In the genomic region with DNA sequence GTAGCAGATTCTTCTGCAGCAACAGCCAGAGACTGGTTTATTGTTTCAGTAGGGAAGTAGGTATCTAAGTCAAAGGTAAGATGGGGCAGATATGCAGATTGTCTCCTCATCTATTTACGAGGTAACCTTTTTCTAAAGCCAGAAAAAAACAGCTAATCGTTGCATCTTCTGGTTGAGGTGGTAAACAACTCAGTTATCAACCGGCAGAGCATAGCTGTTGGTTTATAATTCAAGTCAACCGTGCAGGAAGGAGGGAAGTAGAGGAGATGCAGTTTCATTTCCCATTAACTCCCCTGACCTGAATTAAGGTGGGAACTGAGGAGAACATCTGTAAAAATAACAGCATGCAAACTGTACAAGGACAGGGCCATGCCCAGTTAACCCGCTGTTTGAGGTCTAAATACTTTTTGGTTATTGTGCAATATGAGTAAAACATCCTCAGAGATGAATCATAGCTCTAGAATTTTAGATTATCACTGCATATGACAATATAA, we compare ENCODE assay signal across 11 cellular contexts.
DNase-seq lines count a peak whose midpoint lies in the region; ATAC-seq and TF ChIP-seq lines count a peak whose summit lies in the region.
"Had no signal": no experiment of that assay in that cellular context is flagged by ENCODE, and none has a peak within 500 bp of the region (broad histone marks: within the 10 kb centered on the region; RNA-seq: fewer than 3 reads in every experiment).

No MANE protein-coding gene starts in this region.

- peaks cover 55 to 81% (median 78%) of the 10 kb centered on the region in 3 donors for H3K4me1 Mint-ChIP-seq in IgD-negative memory B cell
- H3K4me1 Mint-ChIP-seq in H9 = peaks cover 12 to 17% of the 10 kb centered on the region in 2 experiments

- H4K20me1 ChIP-seq in DOHH2 (ENCODE audit: control insufficient read depth, insufficient read depth, low read depth, low read length) (no peaks in the 10 kb centered on the region), H9 (ENCODE audit: control insufficient read depth, insufficient read depth, insufficient read length) (no peaks in the 10 kb centered on the region)

- H3K27me3 Mint-ChIP-seq in IgD-negative memory B cell (peaks cover 2% of the 10 kb centered on the region), H9 (ENCODE audit: low read depth) (no peaks in the 10 kb centered on the region)

- no peaks in the 10 kb centered on the region for H3K79me1 ChIP-seq in H9 (ENCODE audit: insufficient read depth, low read depth, low read length, poor library complexity, severe bottlenecking)

- H3K23ac ChIP-seq in H9 (ENCODE audit: insufficient read length, low read depth, low read length) = no peak overlapping the region

- H3K4ac ChIP-seq in H9 (ENCODE audit: low read depth, low read length) = no peak overlapping the region

- in situ Hi-C loops in astrocyte of the spinal cord (cut with HindIII; ENCODE audit: low sequenced_read_pairs) = no loop called here

- H2BK120ac ChIP-seq in H9 (ENCODE audit: low read depth, low read length, poor library complexity, severe bottlenecking) = no peak overlapping the region

- no peaks in the 10 kb centered on the region for H3K23me2 ChIP-seq in H9 (ENCODE audit: insufficient read length, low read depth, low read length, poor library complexity, severe bottlenecking)

- H3K18ac ChIP-seq in H9 (ENCODE audit: insufficient read length, low read depth, low read length) = no peak overlapping the region

- H3K27ac ChIP-seq in DOHH2 (ENCODE audit: low read depth, low read length) (peak overlapping the region; percentile 95), testis (no peak overlapping the region), H9 (ENCODE audit: insufficient read length, low read depth, low read length) (no peak overlapping the region)

- H3K4me3 Mint-ChIP-seq in IgD-negative memory B cell (peak overlapping the region in 3 of 4 donors; percentile 73 to 84 (median 77)), H9 (no peak overlapping the region)

- H4K91ac ChIP-seq in H9 (ENCODE audit: insufficient read length, low read depth, low read length) = no peak overlapping the region

- TF ChIP-seq CTCF in DOHH2 (IDR thresholded peaks at IDR 0.05; ENCODE audit: low read depth, low read length, poor library complexity, severe bottlenecking) (no peak), astrocyte of the spinal cord (IDR thresholded peaks at IDR 0.05; ENCODE audit: low read depth, low read length) (no peak), mucosa of descending colon (IDR thresholded peaks at IDR 0.05) (no peak), testis (IDR thresholded peaks at IDR 0.05) (no peak), H9 (conservative IDR thresholded peaks at IDR 0.05) (no peak)

- H3K36me3 Mint-ChIP-seq in IgD-negative memory B cell (no peaks in the 10 kb centered on the region), H9 (ENCODE audit: insufficient read depth in 1 of 3, low read depth in 3 of 3) (no peaks in the 10 kb centered on the region)

- peaks cover 29% of the 10 kb centered on the region for H3F3A ChIP-seq in DOHH2 (ENCODE audit: control insufficient read depth, insufficient read depth)

- no peak overlapping the region for H2BK15ac ChIP-seq in H9 (ENCODE audit: low read depth, low read length)

- H3K79me2 ChIP-seq in DOHH2 (ENCODE audit: control insufficient read depth, low read length) (no peaks in the 10 kb centered on the region), H9 (ENCODE audit: insufficient read depth, low read length) (no peaks in the 10 kb centered on the region)

- H2BK5ac ChIP-seq in H9 (ENCODE audit: insufficient read length, low read length) = no peak overlapping the region

- WGBS in testis, 2 donors = 76 to 80% methylated on average over 5 of the region's 5 CpGs
- no CpG with 5 or more reads among the region's 5 CpGs for WGBS in H9 (ENCODE audit: extremely low coverage, insufficient read length, low lambda C conversion rate)

- H3K9me3 Mint-ChIP-seq in IgD-negative memory B cell (no peaks in the 10 kb centered on the region), H9 (no peaks in the 10 kb centered on the region)

- H3K9me3 ChIP-seq in DOHH2 (ENCODE audit: control insufficient read depth, insufficient read depth, low read length) = no peaks in the 10 kb centered on the region
- no peaks in the 10 kb centered on the region for H3K9me3 ChIP-seq in mucosa of descending colon
- H3K9me3 ChIP-seq in testis = no peaks in the 10 kb centered on the region
- no peaks in the 10 kb centered on the region for H3K9me3 ChIP-seq in H9 (ENCODE audit: control insufficient read depth, low read depth, low read length)

- peak overlapping the region; percentile 90 to 97 (median 94) for H3K27ac Mint-ChIP-seq in IgD-negative memory B cell
- H3K27ac Mint-ChIP-seq in H9 = no peak overlapping the region

- no peak overlapping the region for H2BK12ac ChIP-seq in H9 (ENCODE audit: insufficient read length, low read depth, low read length)

- H3K9me2 ChIP-seq in DOHH2 (replicated peaks; ENCODE audit: control insufficient read depth, low read length) = no peaks in the 10 kb centered on the region

- intact Hi-C loops in mucosa of descending colon (cut with DNase I, micrococcal nuclease) = no loop called here
- intact Hi-C loops in testis (cut with DNase I; ENCODE audit: low total_unique reads) = no loop called here

- H3K14ac ChIP-seq in H9 (ENCODE audit: insufficient read depth, low read length) = no peak overlapping the region

- H2AK5ac ChIP-seq in H9 (ENCODE audit: insufficient read length, low read length) = no peak overlapping the region

- no peak overlapping the region for H2BK20ac ChIP-seq in H9 (ENCODE audit: low read depth, low read length, poor library complexity, severe bottlenecking)

- peak; percentile 14 for ATAC-seq in mucosa of descending colon

- H3K56ac ChIP-seq in H9 (ENCODE audit: insufficient read length, low read depth, low read length) = no peak overlapping the region

- H3K27me3 ChIP-seq in DOHH2 (ENCODE audit: control insufficient read depth, low read length) (no peaks in the 10 kb centered on the region), testis (no peaks in the 10 kb centered on the region), H9 (ENCODE audit: insufficient read depth, low read length) (no peaks in the 10 kb centered on the region)

- no peak overlapping the region for H3K9ac ChIP-seq in H9 (ENCODE audit: extremely low read depth, insufficient read length, low read length)

- peak; percentile 45 for DNase-seq in astrocyte of the spinal cord (ENCODE audit: low read depth, low spot score)
- no peak for DNase-seq in mucosa of descending colon
- DNase-seq in testis = no peak
- no peak for DNase-seq in UCSD-AML1 (lab: John Stamatoyannopoulos, UW; ENCODE audit: unreplicated experiment)
- DNase-seq in H9 = no peak
- DNase-seq: amniotic stem cell, GDM1, glutamatergic neuron, NCI-H82 had no signal

- H3K4me3 ChIP-seq in DOHH2 (ENCODE audit: low read length) (peak overlapping the region; percentile 37), astrocyte of the spinal cord (ENCODE audit: low read depth, low read length) (no peak overlapping the region), mucosa of descending colon (no peak overlapping the region), testis (no peak overlapping the region)

- no peak overlapping the region for H4K8ac ChIP-seq in H9 (replicated peaks; ENCODE audit: insufficient read length, low read depth, low read length)

- H3K4me2 ChIP-seq in DOHH2 (ENCODE audit: low read length) (peak overlapping the region; percentile 61), H9 (ENCODE audit: insufficient read depth, insufficient read length, low read length) (no peak overlapping the region)

- H3K36me3 ChIP-seq in DOHH2 (ENCODE audit: control insufficient read depth, low read length) (peaks cover 4% of the 10 kb centered on the region; the same call in 1 of the 2 replicates), mucosa of descending colon (ENCODE audit: low read depth) (no peaks in the 10 kb centered on the region), testis (ENCODE audit: low read depth, missing control alignments) (no peaks in the 10 kb centered on the region)

- H3K4me1 ChIP-seq in DOHH2 (ENCODE audit: control insufficient read depth, low read length) = peaks cover 82% of the 10 kb centered on the region
- H3K4me1 ChIP-seq in mucosa of descending colon (ENCODE audit: low read depth) = no peaks in the 10 kb centered on the region
- peaks cover 15% of the 10 kb centered on the region for H3K4me1 ChIP-seq in testis
- no peaks in the 10 kb centered on the region for H3K4me1 ChIP-seq in H9 (ENCODE audit: insufficient read depth, low read length)

- H3T11ph ChIP-seq in H9 (ENCODE audit: low read length) = no peak overlapping the region

- H2AFZ ChIP-seq in H9 (ENCODE audit: low read length) = no peak overlapping the region

- H4K5ac ChIP-seq in H9 (ENCODE audit: insufficient read length, low read depth, low read length) = no peak overlapping the region

- no peak for TF ChIP-seq POLR2A in testis (IDR thresholded peaks at IDR 0.05)

Comparison
In these comparisons a context has a peak if more than half of its experiments do, and no peak if none do; other contexts are left out.
1. H3K27ac Mint-ChIP-seq: peak in IgD-negative memory B cell (3 of 3); none in H9 (0 of 3).
2. H3K4me3 Mint-ChIP-seq: peak in IgD-negative memory B cell (3 of 4); none in H9 (0 of 2).